In genomic region chr6:36586606-36587005, GRCh38 we compare ENCODE assay signal across 22 cellular contexts.
"Had no signal": no experiment of that assay in that cellular context is flagged by ENCODE, and none has a peak within 500 bp of the region (broad histone marks: within the 10 kb centered on the region; RNA-seq: fewer than 3 reads in every experiment).

No MANE protein-coding gene starts in this region.

- H3K4me1 Mint-ChIP-seq: nephron progenitor cell had no signal

- H3K4me3 Mint-ChIP-seq: naive thymus-derived CD4-positive, alpha-beta T cell; nephron progenitor cell had no signal

- H3K27ac Mint-ChIP-seq: nephron progenitor cell had no signal

- H3K4me2 ChIP-seq: hepatocyte had no signal

- H3K9me3 Mint-ChIP-seq: naive thymus-derived CD4-positive, alpha-beta T cell; nephron progenitor cell had no signal

- DNase-seq: cortex of kidney; dorsolateral prefrontal cortex; effector CD8-positive, alpha-beta T cell; foreskin melanocyte; head of caudate nucleus; kidney; left cardiac atrium; left ventricle myocardium superior; mesendoderm; naive thymus-derived CD4-positive, alpha-beta T cell; nephron progenitor cell; ovary; sigmoid colon; stimulated activated CD4-positive, alpha-beta T cell treated with anti-CD3 and anti-CD28 coated beads, Interleukin-2, amount 100 ng/mL, for 24 hours; stimulated activated CD4-positive, alpha-beta T cell treated with anti-CD3 and anti-CD28 coated beads, Interleukin-4, amount 100 ng/mL, for 4 hours; stimulated activated naive CD4-positive, alpha-beta T cell; trophoblast cell had no signal

- H3K27me3 ChIP-seq: dorsolateral prefrontal cortex, hepatocyte, ovary, right atrium auricular region, sigmoid colon had no signal

- FAIRE-seq: kidney, urothelium cell line had no signal

- H3K9me3 ChIP-seq: ovary, right atrium auricular region, sigmoid colon had no signal

- H3K79me2 ChIP-seq: hepatocyte had no signal

- H3K4me3 ChIP-seq: dorsolateral prefrontal cortex, hepatocyte, lung, ovary, right atrium auricular region, sigmoid colon, skin epidermis had no signal

- ATAC-seq: left cardiac atrium; left ventricle myocardium superior; naive thymus-derived CD4-positive, alpha-beta T cell had no signal

- H3K4me1 ChIP-seq: right atrium auricular region, sigmoid colon had no signal

- H3K27ac ChIP-seq: dorsolateral prefrontal cortex, hepatocyte, ovary, right atrium auricular region, sigmoid colon, skin epidermis had no signal

- H3K36me3 ChIP-seq: ovary, right atrium auricular region, sigmoid colon had no signal

- H2AFZ ChIP-seq: hepatocyte had no signal
